Comparison of ENCODE assay signal across 12 cellular contexts in genomic region chr6:129679758-129680157, GRCh38. TPM values are rescaled to one million over a fixed set of nuclear protein-coding genes. Genes with fewer than 3 reads are reported as not detected.
DNase-seq lines count a peak whose midpoint lies in the region; ATAC-seq and TF ChIP-seq lines count a peak whose summit lies in the region.
"Had no signal": no experiment of that assay in that cellular context is flagged by ENCODE, and none has a peak within 500 bp of the region (broad histone marks: within the 10 kb centered on the region; RNA-seq: fewer than 3 reads in every experiment).

No MANE protein-coding gene starts in this region.

- peaks cover 3% of the 10 kb centered on the region for H3K9me3 Mint-ChIP-seq in Calu3 (ENCODE audit: low read depth, unreplicated experiment)
- H3K9me3 Mint-ChIP-seq in dendritic cell treated with granulocyte-macrophage colony-stimulating factor and Interleukin-4, amounts not matched to agents 40 ng/mL and 50 ng/mL, for 4 days, result no peaks in the 10 kb centered on the region
- H3K9me3 Mint-ChIP-seq: activated T-cell treated with anti-CD3 and anti-CD28 coated beads, Interleukin-2, amount 50 U/mL, for 72 hours had no signal

- H3K4me3 ChIP-seq in psoas muscle, result peak overlapping the region; percentile 54

- peaks cover 78% of the 10 kb centered on the region for H3K36me3 Mint-ChIP-seq in Calu3 (ENCODE audit: insufficient read depth, unreplicated experiment)
- H3K36me3 Mint-ChIP-seq in dendritic cell treated with granulocyte-macrophage colony-stimulating factor and Interleukin-4, amounts not matched to agents 40 ng/mL and 50 ng/mL, for 4 days (ENCODE audit: low read depth), result peaks cover 95% of the 10 kb centered on the region

- no peak for TF ChIP-seq CTCF in Calu3 (IDR thresholded peaks at IDR 0.05; ENCODE audit: unreplicated experiment)
- no peak for TF ChIP-seq CTCF in psoas muscle (IDR thresholded peaks at IDR 0.05)

- no peak overlapping the region for H3K4me3 Mint-ChIP-seq in Calu3 (ENCODE audit: low read depth, unreplicated experiment)
- no peak overlapping the region for H3K4me3 Mint-ChIP-seq in dendritic cell treated with granulocyte-macrophage colony-stimulating factor and Interleukin-4, amounts not matched to agents 40 ng/mL and 50 ng/mL, for 4 days
- H3K4me3 Mint-ChIP-seq: activated T-cell treated with anti-CD3 and anti-CD28 coated beads, Interleukin-2, amount 50 U/mL, for 72 hours had no signal

- peak overlapping the region; percentile 90 for H3K27ac ChIP-seq in psoas muscle
- H3K27ac ChIP-seq: VCaP had no signal

- no peak for DNase-seq in Calu3
- DNase-seq in NCI-H82 treated with DMSO at 0.1 percent for 48 hours (lab: John Stamatoyannopoulos, UW; ENCODE audit: unreplicated experiment), result peak; percentile 85
- DNase-seq in psoas muscle, result no peak
- DNase-seq in NOMO-1 (lab: John Stamatoyannopoulos, UW; ENCODE audit: unreplicated experiment in 2 of 2), result no peak
- no peak for DNase-seq in iPS-NIHi11 (ENCODE audit: low spot score)
- no peak for DNase-seq in SHP77 treated with DMSO at 0.1 percent for 48 hours (lab: John Stamatoyannopoulos, UW)
- DNase-seq: activated T-cell treated with anti-CD3 and anti-CD28 coated beads, Interleukin-2, amount 50 U/mL, for 72 hours; MV-4-11; NCI-H774 had no signal

- CTCF ChIA-PET in Calu3 (lab: Charles Lee), result no interaction called here

- H3K9me3 ChIP-seq in psoas muscle, result no peaks in the 10 kb centered on the region

- ATAC-seq in psoas muscle (peak; percentile 49 to 64 (median 59)), GM21381 (IDR thresholded peaks at IDR 0.05; ENCODE audit: unreplicated experiment) (no peak)
- ATAC-seq: activated T-cell treated with anti-CD3 and anti-CD28 coated beads, Interleukin-2, amount 50 U/mL, for 72 hours had no signal

- no TSS peak for BruUV-seq in Calu3 (replicated peaks; lab: Mats Ljungman, UMichigan)

- no peaks in the 10 kb centered on the region for H3K36me3 ChIP-seq in psoas muscle (ENCODE audit: insufficient read depth in 1 of 2, low read depth in 1 of 2)

- H3K27ac Mint-ChIP-seq in Calu3 (ENCODE audit: unreplicated experiment), result peak overlapping the region; percentile 76
- H3K27ac Mint-ChIP-seq in dendritic cell treated with granulocyte-macrophage colony-stimulating factor and Interleukin-4, amounts not matched to agents 40 ng/mL and 50 ng/mL, for 4 days, result peak overlapping the region; percentile 91
- H3K27ac Mint-ChIP-seq: activated T-cell treated with anti-CD3 and anti-CD28 coated beads, Interleukin-2, amount 50 U/mL, for 72 hours had no signal

- H3K27me3 ChIP-seq in psoas muscle (ENCODE audit: insufficient read depth in 3 of 3, low read length in 2 of 3), result no peaks in the 10 kb centered on the region

- 34 to 70% (median 42%) methylated on average over 3 of the region's 3 CpGs for WGBS in psoas muscle, 3 donors

- peaks cover 80% of the 10 kb centered on the region for H3K4me1 Mint-ChIP-seq in Calu3 (ENCODE audit: low read depth, unreplicated experiment)
- H3K4me1 Mint-ChIP-seq in dendritic cell treated with granulocyte-macrophage colony-stimulating factor and Interleukin-4, amounts not matched to agents 40 ng/mL and 50 ng/mL, for 4 days (ENCODE audit: low read depth), result peaks cover 82% of the 10 kb centered on the region

- peaks cover 58% of the 10 kb centered on the region for H3K4me1 ChIP-seq in psoas muscle

- H3K27me3 Mint-ChIP-seq in Calu3 (ENCODE audit: unreplicated experiment), result no peaks in the 10 kb centered on the region
- no peaks in the 10 kb centered on the region for H3K27me3 Mint-ChIP-seq in dendritic cell treated with granulocyte-macrophage colony-stimulating factor and Interleukin-4, amounts not matched to agents 40 ng/mL and 50 ng/mL, for 4 days

- intact Hi-C loops in Calu3 (cut with micrococcal nuclease; ENCODE audit: unreplicated experiment) (no loop called here), psoas muscle (cut with DNase I) (no loop called here)
- intact Hi-C loops in dendritic cell treated with granulocyte-macrophage colony-stimulating factor and Interleukin-4, amounts not matched to agents 40 ng/mL and 50 ng/mL, for 4 days (cut with micrococcal nuclease), result no loop called here

RNA-seq across cellular contexts. Expression of gene ARHGAP18, which starts 30.2 kb away (rescaled TPM):
- total RNA-seq in Calu3 (2022) (64.5 and 65.6 TPM in 2 replicates), psoas muscle (1 to 10 TPM; 5.2 to 6.8 (median 5.5) TPM)
- polyA plus RNA-seq in psoas muscle, result 1 to 10 TPM; 1.6 to 6.0 (median 4.3) TPM
